ENCODE assay signal across 8 cellular contexts in genomic region chr10:12638103-12638502, GRCh38.
DNase-seq lines count a peak whose midpoint lies in the region; ATAC-seq and TF ChIP-seq lines count a peak whose summit lies in the region.

No MANE protein-coding gene starts in this region.

- DNase-seq in DMS 273 (lab: John Stamatoyannopoulos, UW; ENCODE audit: unreplicated experiment) (peak; percentile 96), NCI-H526 treated with DMSO at 0.1 percent for 48 hours (lab: John Stamatoyannopoulos, UW) (peak; percentile 50), fibroblast of peridontal ligament (ENCODE audit: extremely low read depth) (peak; percentile 6), amniotic stem cell (lab: John Stamatoyannopoulos, UW) (no peak), omental fat pad (ENCODE audit: low spot score) (no peak)

- ATAC-seq in HG03354 (IDR thresholded peaks at IDR 0.05; ENCODE audit: poor library complexity, severe bottlenecking, unreplicated experiment), result peak; percentile 44
- no peak for ATAC-seq in GM21825 (IDR thresholded peaks at IDR 0.05; ENCODE audit: unreplicated experiment)
- no peak for ATAC-seq in GM18858 (IDR thresholded peaks at IDR 0.05; ENCODE audit: unreplicated experiment)
- ATAC-seq in omental fat pad (ENCODE audit: low FRiP score), result no peak

- no peak for TF ChIP-seq CTCF in omental fat pad (IDR thresholded peaks at IDR 0.05)

Comparison
In these comparisons a context has a peak if more than half of its experiments do, and no peak if none do; other contexts are left out.
1. DNase-seq: peak in DMS 273 (single experiment), NCI-H526 treated with DMSO at 0.1 percent for 48 hours (single experiment) and fibroblast of peridontal ligament (single experiment); none in amniotic stem cell (single experiment) and omental fat pad (single experiment).